Comparison of ENCODE assay signal across 14 cellular contexts in genomic region chr2:221895366-221896121, GRCh38.
DNase-seq lines count a peak whose midpoint lies in the region; ATAC-seq and TF ChIP-seq lines count a peak whose summit lies in the region.
"Had no signal": no experiment of that assay in that cellular context is flagged by ENCODE, and none has a peak within 500 bp of the region (broad histone marks: within the 10 kb centered on the region; RNA-seq: fewer than 3 reads in every experiment).

No MANE protein-coding gene starts in this region.

- no peaks in the 10 kb centered on the region for H3K27me3 ChIP-seq in adipocyte (replicated peaks; ENCODE audit: control insufficient read depth, insufficient read depth, low read length)
- no peaks in the 10 kb centered on the region for H3K27me3 ChIP-seq in CD4-positive, alpha-beta memory T cell (ENCODE audit: insufficient read depth, low read length)
- H3K27me3 ChIP-seq: BLaER1, body of pancreas, ovary had no signal

- POLR2A ChIA-PET in CD4-positive, alpha-beta memory T cell (lab: Charles Lee; ENCODE audit: partially characterized antibody): no interaction called here

- peak overlapping the region; percentile 81 for H3K9ac ChIP-seq in adipocyte (ENCODE audit: low read length)
- H3K9ac ChIP-seq: BLaER1 had no signal

- peak overlapping the region; percentile 69 for H3K27ac ChIP-seq in temporal lobe (ENCODE audit: low read depth, low read length)
- no peak overlapping the region for H3K27ac ChIP-seq in CD4-positive, alpha-beta memory T cell (ENCODE audit: low read depth, low read length)
- H3K27ac ChIP-seq: BLaER1, body of pancreas, epithelial cell of prostate, ovary had no signal

- H3K4me1 Mint-ChIP-seq in CD4-positive, alpha-beta memory T cell: no peaks in the 10 kb centered on the region
- H3K4me1 Mint-ChIP-seq: T-helper 17 cell had no signal

- TF ChIP-seq CTCF in fibroblast of pulmonary artery (IDR thresholded peaks at IDR 0.05; ENCODE audit: low read length, missing control alignments): no peak

- no peaks in the 10 kb centered on the region for H3K36me3 Mint-ChIP-seq in CD4-positive, alpha-beta memory T cell

- peaks cover 24% of the 10 kb centered on the region for H3K4me1 ChIP-seq in adipocyte (ENCODE audit: control insufficient read depth, insufficient read depth, low read length)
- H3K4me1 ChIP-seq in CD4-positive, alpha-beta memory T cell (ENCODE audit: insufficient read depth, low read length): no peaks in the 10 kb centered on the region
- H3K4me1 ChIP-seq: BLaER1, body of pancreas had no signal

- H3K27me3 Mint-ChIP-seq in CD4-positive, alpha-beta memory T cell: peaks cover 0 to under 1% of the 10 kb centered on the region in 2 donors
- H3K27me3 Mint-ChIP-seq: T-helper 17 cell had no signal

- CTCF ChIA-PET in CD4-positive, alpha-beta memory T cell (lab: Charles Lee; ENCODE audit: partially characterized antibody): no interaction called here

- no peaks in the 10 kb centered on the region for H3K9me3 ChIP-seq in adipocyte (ENCODE audit: control insufficient read depth, low read length)
- H3K9me3 ChIP-seq in CD4-positive, alpha-beta memory T cell (ENCODE audit: control insufficient read depth in 1 of 2, low read length in 2 of 2): no peaks in the 10 kb centered on the region
- H3K9me3 ChIP-seq: BLaER1, body of pancreas, ovary had no signal

- intact Hi-C loops in CD4-positive, alpha-beta memory T cell (cut with micrococcal nuclease): no loop called here

- H3K9me3 Mint-ChIP-seq in CD4-positive, alpha-beta memory T cell: peaks cover 0 to 5% (median 0%) of the 10 kb centered on the region in 8 donors

- DNase-seq in adipocyte (ENCODE audit: low read depth) (no peak), fibroblast of pulmonary artery (ENCODE audit: low read depth) (peak; percentile 39), occipital lobe (lab: John Stamatoyannopoulos, UW) (peak; percentile 67)
- no peak for DNase-seq in stimulated activated CD4-positive, alpha-beta T cell treated with anti-CD3 and anti-CD28 coated beads, Interleukin-15, amount 100 ng/mL, for 24 hours
- no peak for DNase-seq in CD4-positive, alpha-beta memory T cell
- DNase-seq: activated gamma-delta T cell, body of pancreas, H7, T-helper 17 cell had no signal

- peak overlapping the region; percentile 63 for H3K4me3 ChIP-seq in adipocyte (ENCODE audit: low read length)
- H3K4me3 ChIP-seq in fibroblast of pulmonary artery (replicated peaks; ENCODE audit: low read depth, low read length): no peak overlapping the region
- H3K4me3 ChIP-seq in CD4-positive, alpha-beta memory T cell (ENCODE audit: low read length in 2 of 2): no peak overlapping the region
- H3K4me3 ChIP-seq: BLaER1, body of pancreas, ovary had no signal

- H3K36me3 ChIP-seq in adipocyte (ENCODE audit: control insufficient read depth, insufficient read depth, low read length, severe bottlenecking): no peaks in the 10 kb centered on the region
- H3K36me3 ChIP-seq in CD4-positive, alpha-beta memory T cell (ENCODE audit: insufficient read depth, low read length): no peaks in the 10 kb centered on the region
- H3K36me3 ChIP-seq: BLaER1, ovary had no signal

- H3K27ac Mint-ChIP-seq in CD4-positive, alpha-beta memory T cell: peak overlapping the region in 1 of 7 donors; percentile 14
- H3K27ac Mint-ChIP-seq: T-helper 17 cell had no signal

- ATAC-seq in HG03097 (IDR thresholded peaks at IDR 0.05; ENCODE audit: low FRiP score, unreplicated experiment): no peak
- ATAC-seq: body of pancreas, T-helper 17 cell had no signal

- H3K4me3 Mint-ChIP-seq in CD4-positive, alpha-beta memory T cell: no peak overlapping the region
- H3K4me3 Mint-ChIP-seq: T-helper 17 cell had no signal

Comparison
In these comparisons a context has a peak if more than half of its experiments do, and no peak if none do; other contexts are left out.
1. DNase-seq: peak in fibroblast of pulmonary artery (single experiment) and occipital lobe (single experiment); none in adipocyte (single experiment), stimulated activated CD4-positive, alpha-beta T cell treated with anti-CD3 and anti-CD28 coated beads, Interleukin-15, amount 100 ng/mL, for 24 hours (single experiment) and CD4-positive, alpha-beta memory T cell (0 of 5).